1 cellular context compared by ENCODE assay signal in genomic region chr20:1300083-1300840, GRCh38.
TF ChIP-seq lines count a peak whose summit lies in the region.

No MANE protein-coding gene starts in this region.

TF ChIP-seq in K562, 482 proteins besides CTCF, POLR2A, EP300 and RAD21:
- TF ChIP-seq NR4A1 (CRISPR knock-in tag; IDR thresholded peaks at IDR 0.05) (no peak), NR4A1 (tag; IDR thresholded peaks at IDR 0.05) (no peak), HOXB6 (CRISPR knock-in tag; IDR thresholded peaks at IDR 0.05; ENCODE audit: borderline replicate concordance) (no peak), FOXP1 (CRISPR knock-in tag; IDR thresholded peaks at IDR 0.05) (0 out of 2 replicates have a peak, but pooled peaks have one; percentile 25), ZHX1 (conservative IDR thresholded peaks at IDR 0.05; ENCODE audit: low read length) (no peak), NFIC (IDR thresholded peaks at IDR 0.05) (peak; percentile 64), HOMEZ (CRISPR knock-in tag; IDR thresholded peaks at IDR 0.05) (no peak), ZNF512 (tag; IDR thresholded peaks at IDR 0.05) (no peak), ZNF165 (CRISPR knock-in tag; IDR thresholded peaks at IDR 0.05; ENCODE audit: borderline replicate concordance) (no peak)
